In genomic region chr14:76904740-76905569, GRCh38 we compare ENCODE assay signal across 8 cellular contexts.
DNase-seq lines count a peak whose midpoint lies in the region; ATAC-seq lines count a peak whose summit lies in the region.

No MANE protein-coding gene starts in this region.

- H3K36me3 ChIP-seq in skeletal muscle tissue (ENCODE audit: control insufficient read depth in 3 of 3, insufficient read depth in 3 of 3, low read length in 3 of 3), result no peaks in the 10 kb centered on the region

- H3K9ac ChIP-seq in skeletal muscle tissue (ENCODE audit: low read depth in 1 of 3, low read length in 3 of 3), result peak overlapping the region in 2 of 3 donors; percentile 25 to 50

- H3K4me3 ChIP-seq in skeletal muscle tissue (ENCODE audit: low read length in 3 of 3), result peak overlapping the region in 1 of 3 donors; percentile 7

- H3K4me1 ChIP-seq in skeletal muscle tissue (ENCODE audit: control insufficient read depth in 3 of 3, insufficient read depth in 3 of 3, low read length in 3 of 3), result peaks cover 20 to 31% (median 27%) of the 10 kb centered on the region in 3 donors

- H3K27me3 ChIP-seq in skeletal muscle tissue (ENCODE audit: control insufficient read depth in 3 of 3, insufficient read depth in 3 of 3, low read length in 3 of 3), result no peaks in the 10 kb centered on the region

- DNase-seq in activated gamma-delta T cell treated with Interleukin-2 at 50 U/mL for 16 hours, result peak; percentile 82
- DNase-seq in activated gamma-delta T cell (lab: John Stamatoyannopoulos, UW), result no peak
- DNase-seq in OCI-M1 (lab: John Stamatoyannopoulos, UW), result peak; percentile 58
- DNase-seq in activated T-helper 1 cell treated with anti-CD3 and anti-CD28 coated beads, Interleukin-2, amount 50 U/mL, for 16 hours (ENCODE audit: low read depth in 1 of 2, low spot score in 1 of 2), result peak; percentile 56
- peak; percentile 51 for DNase-seq in glomerular endothelial cell (ENCODE audit: extremely low read depth, low read depth, low spot score)
- DNase-seq in UCSD-AML1 (lab: John Stamatoyannopoulos, UW; ENCODE audit: unreplicated experiment), result no peak

- H3K27ac ChIP-seq in skeletal muscle tissue (ENCODE audit: low read depth, low read length), result peak overlapping the region; percentile 71

- no peaks in the 10 kb centered on the region for H3K9me3 ChIP-seq in skeletal muscle tissue (ENCODE audit: control insufficient read depth in 3 of 3, low read length in 3 of 3)

- peak; percentile 84 for ATAC-seq in HG03108 (IDR thresholded peaks at IDR 0.05; ENCODE audit: unreplicated experiment)

Comparison
In these comparisons a context has a peak if more than half of its experiments do, and no peak if none do; other contexts are left out.
1. DNase-seq: peak in activated gamma-delta T cell treated with Interleukin-2 at 50 U/mL for 16 hours (single experiment), OCI-M1 (single experiment), activated T-helper 1 cell treated with anti-CD3 and anti-CD28 coated beads, Interleukin-2, amount 50 U/mL, for 16 hours (2 of 2) and glomerular endothelial cell (single experiment); none in activated gamma-delta T cell (single experiment) and UCSD-AML1 (single experiment).